In genomic region chr11:84564180-84564866, GRCh38 we compare ENCODE assay signal across 8 cellular contexts.
DNase-seq lines count a peak whose midpoint lies in the region; ATAC-seq and FAIRE-seq lines count a peak whose summit lies in the region.

No MANE protein-coding gene starts in this region.

- ATAC-seq in HG02798 (IDR thresholded peaks at IDR 0.05; ENCODE audit: poor library complexity, unreplicated experiment) = peak; percentile 84

- peak; percentile 24 for DNase-seq in CD1c-positive myeloid dendritic cell (ENCODE audit: extremely low spot score)
- DNase-seq in GM18507 (ENCODE audit: extremely low spot score, insufficient read length, low read depth) = peak; percentile 25
- peak; percentile 8 for DNase-seq in NCI-H2227 (lab: John Stamatoyannopoulos, UW; ENCODE audit: unreplicated experiment)
- DNase-seq in amniotic epithelial cell (ENCODE audit: low read depth) = peak; percentile 38
- DNase-seq in iris pigment epithelial cell (ENCODE audit: low read depth) = peak; percentile 56
- peak; percentile 24 for DNase-seq in stromal cell of bone marrow (ENCODE audit: low read depth)
- no peak for DNase-seq in effector CD8-positive, alpha-beta T cell (lab: John Stamatoyannopoulos, UW)

- FAIRE-seq in GM18507 (lab: Jason Lieb, UNC) = peak; percentile 35
